Comparison of ENCODE assay signal across 17 cellular contexts in genomic region chr18:489244-490023, GRCh38. TPM values are rescaled to one million over a fixed set of nuclear protein-coding genes. Genes with fewer than 3 reads are reported as not detected.
DNase-seq lines count a peak whose midpoint lies in the region; ATAC-seq, FAIRE-seq and TF ChIP-seq lines count a peak whose summit lies in the region.
"Had no signal": no experiment of that assay in that cellular context is flagged by ENCODE, and none has a peak within 500 bp of the region (broad histone marks: within the 10 kb centered on the region; RNA-seq: fewer than 3 reads in every experiment).

No MANE protein-coding gene starts in this region.

- no peaks in the 10 kb centered on the region for H3K36me3 ChIP-seq in K562 (ENCODE audit: control insufficient read depth, insufficient read depth, low read length)
- H3K36me3 ChIP-seq: esophagus squamous epithelium had no signal

- no peaks in the 10 kb centered on the region for H3K4me1 Mint-ChIP-seq in activated CD4-positive, alpha-beta T cell treated with anti-CD3 and anti-CD28 coated beads, Interleukin-2, amount 10 ng/mL, durations not matched to agents 24 days and 14 days
- H3K4me1 Mint-ChIP-seq: activated CD4-positive, alpha-beta T cell treated with anti-CD3 and anti-CD28 coated beads for 36 hours; activated naive CD8-positive, alpha-beta T cell treated with anti-CD3 and anti-CD28 coated beads, Interleukin-2, amount 50 U/mL, for 24 hours had no signal

- CTCF ChIA-PET in K562 (lab: Yijun Ruan, JAX; ENCODE audit: low intra/inter-chr PET ratio): no interaction called here

- H3K9ac ChIP-seq in K562 (ENCODE audit: insufficient read depth in 1 of 2, low read depth in 2 of 2, low read length in 2 of 2): no peak overlapping the region

- H3K27ac Mint-ChIP-seq in activated CD4-positive, alpha-beta T cell treated with anti-CD3 and anti-CD28 coated beads, Interleukin-2, amount 10 ng/mL, durations not matched to agents 24 days and 14 days: no peak overlapping the region
- H3K27ac Mint-ChIP-seq: activated CD4-positive, alpha-beta T cell treated with anti-CD3 and anti-CD28 coated beads for 36 hours; activated naive CD8-positive, alpha-beta T cell treated with anti-CD3 and anti-CD28 coated beads, Interleukin-2, amount 50 U/mL, for 24 hours had no signal

- FAIRE-seq in HTR-8/SVneo (lab: Jason Lieb, UNC) (peak; percentile 13), K562 (lab: Jason Lieb, UNC) (no peak)

- no TSS peak for BruUV-seq in K562 (replicated peaks; lab: Mats Ljungman, UMichigan)

- DNase-seq in ACHN (peak; percentile 45), HTR-8/SVneo (ENCODE audit: insufficient read length, low spot score) (no peak), K562 (ENCODE audit: extremely low read depth in 1 of 4, low spot score in 3 of 4) (no peak), iris pigment epithelial cell (ENCODE audit: low read depth) (peak; percentile 82), NCI-H446 (lab: John Stamatoyannopoulos, UW) (no peak), D341Med (ENCODE audit: low spot score) (no peak), G401 (ENCODE audit: low spot score) (no peak)
- DNase-seq in activated CD4-positive, alpha-beta T cell treated with anti-CD3 and anti-CD28 coated beads, Interleukin-2, amount 10 ng/mL, durations not matched to agents 24 days and 14 days: no peak
- DNase-seq: activated CD4-positive, alpha-beta T cell treated with anti-CD3 and anti-CD28 coated beads for 36 hours; activated naive CD8-positive, alpha-beta T cell treated with anti-CD3 and anti-CD28 coated beads, Interleukin-2, amount 50 U/mL, for 24 hours; activated T-cell treated with anti-CD3 and anti-CD28 coated beads, Interleukin-2, amount 50 U/mL, for 1 hour; AML-193; cortex of kidney; DMS153; esophagus squamous epithelium; mucosa of descending colon; psoas muscle had no signal

- H3K9me3 ChIP-seq in K562 (replicated peaks; ENCODE audit: control insufficient read depth, insufficient read depth, low read depth, low read length): no peaks in the 10 kb centered on the region
- H3K9me3 ChIP-seq: esophagus squamous epithelium, mucosa of descending colon, psoas muscle had no signal

- no peaks in the 10 kb centered on the region for H3K4me1 ChIP-seq in K562 (replicated peaks in 1 of 2; ENCODE audit: control insufficient read depth in 2 of 2, insufficient read depth in 2 of 2, low read length in 2 of 2)
- H3K4me1 ChIP-seq: psoas muscle had no signal

- no peak for TF ChIP-seq EP300 in K562 (IDR thresholded peaks at IDR 0.05; ENCODE audit: low read length)

- no peak overlapping the region for H3K27ac ChIP-seq in K562 (ENCODE audit: extremely low read depth, low read depth, low read length)
- H3K27ac ChIP-seq: psoas muscle had no signal

- H3K27me3 ChIP-seq in K562 (ENCODE audit: control insufficient read depth in 2 of 2, insufficient read depth in 2 of 2, low read length in 2 of 2): peaks cover 5 to 15% of the 10 kb centered on the region in 2 experiments; a peak in 3 of 5 replicates
- H3K27me3 ChIP-seq: esophagus squamous epithelium had no signal

- no peaks in the 10 kb centered on the region for H3K36me3 Mint-ChIP-seq in activated CD4-positive, alpha-beta T cell treated with anti-CD3 and anti-CD28 coated beads, Interleukin-2, amount 10 ng/mL, durations not matched to agents 24 days and 14 days (ENCODE audit: low read depth)

- no peak overlapping the region for H3K4me2 ChIP-seq in K562 (ENCODE audit: insufficient read depth, low read length)

- no peaks in the 10 kb centered on the region for H3K9me1 ChIP-seq in K562 (ENCODE audit: control insufficient read depth, insufficient read depth, low read length)

- no peak overlapping the region for H2AFZ ChIP-seq in K562 (ENCODE audit: low read depth, low read length)

- no peaks in the 10 kb centered on the region for H4K20me1 ChIP-seq in K562 (replicated peaks; ENCODE audit: control insufficient read depth, insufficient read depth, low read length)

- no peak overlapping the region for H3K4me3 ChIP-seq in K562
- H3K4me3 ChIP-seq: esophagus squamous epithelium, mucosa of descending colon, psoas muscle had no signal

- no peak for TF ChIP-seq POLR2A in K562 (conservative IDR thresholded peaks at IDR 0.05)

- no peaks in the 10 kb centered on the region for H3K79me2 ChIP-seq in K562 (ENCODE audit: control insufficient read depth, insufficient read depth, low read length)

- no peak overlapping the region for H3K4me3 Mint-ChIP-seq in activated CD4-positive, alpha-beta T cell treated with anti-CD3 and anti-CD28 coated beads, Interleukin-2, amount 10 ng/mL, durations not matched to agents 24 days and 14 days
- H3K4me3 Mint-ChIP-seq: activated CD4-positive, alpha-beta T cell treated with anti-CD3 and anti-CD28 coated beads for 36 hours; activated naive CD8-positive, alpha-beta T cell treated with anti-CD3 and anti-CD28 coated beads, Interleukin-2, amount 50 U/mL, for 24 hours had no signal

- TF ChIP-seq CTCF in K562 (IDR thresholded peaks at IDR 0.05 in 2 of 3, conservative IDR thresholded peaks at IDR 0.05 in 1 of 3; ENCODE audit: insufficient read depth in 2 of 3, low read depth in 1 of 3, low read length in 3 of 3): no peak

- TF ChIP-seq RAD21 in K562 (CRISPR knock-in tag; conservative IDR thresholded peaks at IDR 0.05 in 1 of 2, IDR thresholded peaks at IDR 0.05 in 1 of 2): no peak

- intact Hi-C loops in K562 (cut with micrococcal nuclease): loop anchor here (10.0 kb wide), 1 partner anchor 345 kb away; no protein-coding TSS in a partner anchor
- intact Hi-C loops in activated CD4-positive, alpha-beta T cell treated with anti-CD3 and anti-CD28 coated beads, Interleukin-2, amount 10 ng/mL, durations not matched to agents 24 days and 14 days (cut with micrococcal nuclease): no loop called here

- H3K9me3 Mint-ChIP-seq in activated CD4-positive, alpha-beta T cell treated with anti-CD3 and anti-CD28 coated beads, Interleukin-2, amount 10 ng/mL, durations not matched to agents 24 days and 14 days: peaks cover 6% of the 10 kb centered on the region

- ATAC-seq in K562: no peak
- ATAC-seq: activated CD4-positive, alpha-beta T cell treated with anti-CD3 and anti-CD28 coated beads for 36 hours; activated naive CD8-positive, alpha-beta T cell treated with anti-CD3 and anti-CD28 coated beads, Interleukin-2, amount 50 U/mL, for 24 hours; mucosa of descending colon; psoas muscle had no signal

- peaks cover 10% of the 10 kb centered on the region for H3K27me3 Mint-ChIP-seq in activated CD4-positive, alpha-beta T cell treated with anti-CD3 and anti-CD28 coated beads, Interleukin-2, amount 10 ng/mL, durations not matched to agents 24 days and 14 days

- 13% methylated on average over 8 of the region's 8 CpGs for WGBS in K562 (ENCODE audit: insufficient coverage, low coverage, missing lambda C conversion rate)

- POLR2A ChIA-PET in K562 (lab: Yijun Ruan, JAX): interaction anchor here (0.6 to 0.7 kb wide), 2 partner anchors 37 to 264 kb away, joined by 4 read pairs; no protein-coding TSS in a partner anchor

- in situ Hi-C loops in ACHN (cut with HindIII; ENCODE audit: low pct_ligation_motif_present, low pct_unique_long_range_greater_than_20kb, low sequenced_read_pairs): no loop called here
- in situ Hi-C loops in K562 (cut with MboI): no loop called here
- in situ Hi-C loops in G401 (cut with HindIII; ENCODE audit: low sequenced_read_pairs): no loop called here

TF ChIP-seq in K562, 482 proteins besides CTCF, POLR2A, EP300 and RAD21:
- TF ChIP-seq MAFG (tag; conservative IDR thresholded peaks at IDR 0.05) (0 out of 2 replicates have a peak, but pooled peaks have one; percentile 30), C11orf30 (IDR thresholded peaks at IDR 0.05; ENCODE audit: low read depth) (peak; percentile 30; the same call in 1 of the 2 replicates), BRD4 (IDR thresholded peaks at IDR 0.05) (no peak), SAP30 (IDR thresholded peaks at IDR 0.05; ENCODE audit: borderline replicate concordance, insufficient read depth, low read depth, low read length, poor library complexity, severe bottlenecking) (no peak), TEAD1 (CRISPR knock-in tag; IDR thresholded peaks at IDR 0.05) (no peak), CTBP1 (IDR thresholded peaks at IDR 0.05; ENCODE audit: borderline replicate concordance) (no peak), SETDB1 (IDR thresholded peaks at IDR 0.05; ENCODE audit: low read length) (no peak), PCBP2 (IDR thresholded peaks at IDR 0.05; ENCODE audit: low read depth, low read length, poor library complexity, severe bottlenecking) (no peak), MED1 (CRISPR knock-in tag; IDR thresholded peaks at IDR 0.05; ENCODE audit: borderline replicate concordance) (no peak), ZNF324 (CRISPR knock-in tag; IDR thresholded peaks at IDR 0.05) (no peak), CCAR2 (IDR thresholded peaks at IDR 0.05; ENCODE audit: low read depth, low read length) (no peak), FOSL1 (tag; conservative IDR thresholded peaks at IDR 0.05) (peak; percentile 48; the same call in 1 of the 2 replicates), ZNF253 (CRISPR knock-in tag; conservative IDR thresholded peaks at IDR 0.05) (no peak)

RNA-seq across cellular contexts. Expression of gene COLEC12, which starts 11.1 kb away (rescaled TPM):
- total RNA-seq in K562 (2011; cell fraction: chromatin; rRNA removed; ENCODE audit: low replicate concordance): not detected in 2 replicates
- not detected in 2 replicates for total RNA-seq in K562 (2011; cell fraction: nucleolus; rRNA removed)
- total RNA-seq in K562 (2011; cell fraction: nucleoplasm; rRNA removed): not detected in 2 replicates
- total RNA-seq in K562 (2014; rRNA removed) (0.04 TPM in 1 of 2 replicates, not detected in the other), K562 (2014; rRNA removed; fragmentation: Illumina TruSeq; extraction: Trizol) (not detected in 2 replicates), K562 (2015; rRNA removed; fragmentation: Illumina TruSeq; extraction: Trizol) (not detected in 2 replicates), K562 (2021) (0.04 TPM in 2 replicates)
- polyA plus RNA-seq in K562 (2011; rRNA removed) (not detected in 2 replicates), K562 (2014; fragmentation: Illumina TruSeq; extraction: Trizol) (not detected in 2 replicates), K562 (2014; fragmentation: Nextera tagmentation; extraction: Ambion mirVana) (not detected), K562 (2014; rRNA removed) (not detected in 2 replicates)
- polyA plus RNA-seq in K562 (2011; cell fraction: cytosol; rRNA removed): not detected in 2 replicates
- not detected in 2 replicates for polyA plus RNA-seq in K562 (2011; cell fraction: nucleus; rRNA removed)
- 0.04 TPM in 1 of 2 replicates, not detected in the other for polyA plus RNA-seq in K562 (2012)
- polyA minus RNA-seq in K562 (2011; rRNA and poly(A)+ RNA removed): not detected in 2 replicates
- not detected in 2 replicates for polyA minus RNA-seq in K562 (2011; cell fraction: cytosol; rRNA and poly(A)+ RNA removed)
- not detected in 2 replicates for polyA minus RNA-seq in K562 (2011; cell fraction: nucleus; rRNA and poly(A)+ RNA removed)
- not detected in 2 replicates for total RNA-seq in activated CD4-positive, alpha-beta T cell treated with anti-CD3 and anti-CD28 coated beads, Interleukin-2, amount 10 ng/mL, durations not matched to agents 24 days and 14 days
- 0.86 and 2.4 TPM in 2 replicates for total RNA-seq in G401 (2014; rRNA removed; shearing (Covaris generic))
- total RNA-seq: activated CD4-positive, alpha-beta T cell treated with anti-CD3 and anti-CD28 coated beads for 36 hours had no signal

Comparison
In these comparisons a context has a peak if more than half of its experiments do, and no peak if none do; other contexts are left out.
1. DNase-seq: peak in ACHN (single experiment) and iris pigment epithelial cell (single experiment); none in HTR-8/SVneo (single experiment), K562 (0 of 4), NCI-H446 (0 of 2), D341Med (single experiment), activated CD4-positive, alpha-beta T cell treated with anti-CD3 and anti-CD28 coated beads, Interleukin-2, amount 10 ng/mL, durations not matched to agents 24 days and 14 days (single experiment) and G401 (single experiment).